In genomic region chr7:138000081-138000701, GRCh38 we compare ENCODE assay signal across 8 cellular contexts. TPM values are rescaled to one million over a fixed set of nuclear protein-coding genes. Genes with fewer than 3 reads are reported as not detected.
A peak's percentile ranks its signal among the peaks of the same experiment; 100 is the strongest.
DNase-seq lines count a peak whose midpoint lies in the region; ATAC-seq and TF ChIP-seq lines count a peak whose summit lies in the region.

No MANE protein-coding gene starts in this region.

- TF ChIP-seq POLR2A in lower leg skin (IDR thresholded peaks at IDR 0.05): no peak

- H3K36me3 ChIP-seq in Panc1 (ENCODE audit: control insufficient read depth, insufficient read depth, low read length) (no peaks in the 10 kb centered on the region; the same call in 1 of the 2 replicates), lower lobe of right lung (no peaks in the 10 kb centered on the region), tibial artery (no peaks in the 10 kb centered on the region)

- peaks cover 8% of the 10 kb centered on the region for H3K36me3 Mint-ChIP-seq in activated T-cell treated with anti-CD3 and anti-CD28 coated beads, Interleukin-2, amount 50 U/mL, for 4 hours (ENCODE audit: insufficient read depth)
- H3K36me3 Mint-ChIP-seq in dendritic cell treated with granulocyte-macrophage colony-stimulating factor and Interleukin-4, amounts not matched to agents 40 ng/mL and 50 ng/mL, for 4 days (ENCODE audit: low read depth): peaks cover 7% of the 10 kb centered on the region

- peaks cover 10% of the 10 kb centered on the region for H3K4me1 ChIP-seq in Panc1 (ENCODE audit: control insufficient read depth, insufficient read depth, low read length)
- H3K4me1 ChIP-seq in lower lobe of right lung: peaks cover 50% of the 10 kb centered on the region
- peaks cover 0 to 54% (median 38%) of the 10 kb centered on the region in 4 donors for H3K4me1 ChIP-seq in tibial artery

- peak overlapping the region; percentile 94 for H3K4me3 Mint-ChIP-seq in activated T-cell treated with anti-CD3 and anti-CD28 coated beads, Interleukin-2, amount 50 U/mL, for 4 hours
- peak overlapping the region; percentile 87 for H3K4me3 Mint-ChIP-seq in dendritic cell treated with granulocyte-macrophage colony-stimulating factor and Interleukin-4, amounts not matched to agents 40 ng/mL and 50 ng/mL, for 4 days

- no peak for ATAC-seq in activated T-cell treated with anti-CD3 and anti-CD28 coated beads, Interleukin-2, amount 50 U/mL, for 4 hours
- ATAC-seq in Panc1 (no peak), lower lobe of right lung (peak; percentile 0 to 3), HG03442 (IDR thresholded peaks at IDR 0.05; ENCODE audit: unreplicated experiment) (no peak)

- H3K9me3 Mint-ChIP-seq in activated T-cell treated with anti-CD3 and anti-CD28 coated beads, Interleukin-2, amount 50 U/mL, for 4 hours: no peaks in the 10 kb centered on the region
- no peaks in the 10 kb centered on the region for H3K9me3 Mint-ChIP-seq in dendritic cell treated with granulocyte-macrophage colony-stimulating factor and Interleukin-4, amounts not matched to agents 40 ng/mL and 50 ng/mL, for 4 days

- no TSS peak for BruUV-seq in Panc1 (replicated peaks; lab: Mats Ljungman, UMichigan)

- WGBS in lower leg skin, 2 donors: 14 to 17% methylated on average over 7 of the region's 7 CpGs

- H3K9me3 ChIP-seq in Panc1 (ENCODE audit: control insufficient read depth, insufficient read depth, low read depth, low read length) (no peaks in the 10 kb centered on the region), lower lobe of right lung (no peaks in the 10 kb centered on the region), tibial artery (no peaks in the 10 kb centered on the region)

- in situ Hi-C loops in Panc1 (cut with HindIII; ENCODE audit: low pct_unique_long_range_greater_than_20kb, low sequenced_read_pairs): no loop called here

- H3K27ac ChIP-seq in Panc1 (ENCODE audit: low read length) (peak overlapping the region; percentile 31; the same call in 1 of the 2 replicates), lower lobe of right lung (peak overlapping the region; percentile 72), tibial artery (peak overlapping the region; percentile 87 to 96)

- no peaks in the 10 kb centered on the region for H3K27me3 Mint-ChIP-seq in activated T-cell treated with anti-CD3 and anti-CD28 coated beads, Interleukin-2, amount 50 U/mL, for 4 hours (ENCODE audit: low read depth)
- H3K27me3 Mint-ChIP-seq in dendritic cell treated with granulocyte-macrophage colony-stimulating factor and Interleukin-4, amounts not matched to agents 40 ng/mL and 50 ng/mL, for 4 days: no peaks in the 10 kb centered on the region

- H3K4me1 Mint-ChIP-seq in activated T-cell treated with anti-CD3 and anti-CD28 coated beads, Interleukin-2, amount 50 U/mL, for 4 hours (ENCODE audit: low read depth): peaks cover 41% of the 10 kb centered on the region
- H3K4me1 Mint-ChIP-seq in dendritic cell treated with granulocyte-macrophage colony-stimulating factor and Interleukin-4, amounts not matched to agents 40 ng/mL and 50 ng/mL, for 4 days (ENCODE audit: low read depth): peaks cover 59% of the 10 kb centered on the region

- peak overlapping the region; percentile 93 for H3K27ac Mint-ChIP-seq in dendritic cell treated with granulocyte-macrophage colony-stimulating factor and Interleukin-4, amounts not matched to agents 40 ng/mL and 50 ng/mL, for 4 days

- DNase-seq in activated T-cell treated with anti-CD3 and anti-CD28 coated beads, Interleukin-2, amount 50 U/mL, for 4 hours: no peak
- DNase-seq in activated T-cell treated with anti-CD3 and anti-CD28 coated beads for 4 hours (no peak), Panc1 (ENCODE audit: low read depth, low spot score) (no peak), lower lobe of right lung (no peak), tibial artery (peak; percentile 51 to 88), lower leg skin (ENCODE audit: low spot score in 2 of 2) (no peak)

- TF ChIP-seq CTCF in Panc1 (IDR thresholded peaks at IDR 0.05) (no peak), lower lobe of right lung (IDR thresholded peaks at IDR 0.05) (no peak), tibial artery (IDR thresholded peaks at IDR 0.05) (no peak), lower leg skin (IDR thresholded peaks at IDR 0.05) (no peak)

- intact Hi-C loops in Panc1 (cut with micrococcal nuclease; ENCODE audit: unreplicated experiment): loop anchor here (5.0 kb wide), 1 partner anchor 737 kb away; no protein-coding TSS in a partner anchor
- intact Hi-C loops in dendritic cell treated with granulocyte-macrophage colony-stimulating factor and Interleukin-4, amounts not matched to agents 40 ng/mL and 50 ng/mL, for 4 days (cut with micrococcal nuclease): loop anchor here (2.0 to 5.0 kb wide), 2 partner anchors 39 to 462 kb away; partner anchors contain the start of gene TRIM24
- intact Hi-C loops in lower lobe of right lung (cut with DNase I): no loop called here
- intact Hi-C loops in tibial artery (cut with DNase I; ENCODE audit: low total_unique reads): no loop called here
- intact Hi-C loops in lower leg skin (cut with DNase I; ENCODE audit: low total_unique reads): no loop called here

- POLR2A ChIA-PET in Panc1 (lab: Charles Lee): interaction anchor here (0.6 kb wide), 1 partner anchor 13 kb away, joined by 4 read pairs; no protein-coding TSS in a partner anchor

- H3K27me3 ChIP-seq in Panc1 (ENCODE audit: control insufficient read depth, insufficient read depth, low read length): no peaks in the 10 kb centered on the region
- no peaks in the 10 kb centered on the region for H3K27me3 ChIP-seq in lower lobe of right lung (ENCODE audit: low read depth)
- H3K27me3 ChIP-seq in tibial artery: no peaks in the 10 kb centered on the region

- CTCF ChIA-PET in Panc1 (lab: Charles Lee): interaction anchor here (0.7 kb wide), 1 partner anchor 963 kb away, joined by 4 read pairs; no protein-coding TSS in a partner anchor

- H3K4me3 ChIP-seq in Panc1 (ENCODE audit: low read depth in 2 of 2, low read length in 2 of 2) (peak overlapping the region; percentile 83 to 93), lower lobe of right lung (peak overlapping the region; percentile 91), tibial artery (peak overlapping the region; percentile 94 to 97), lower leg skin (ENCODE audit: low read depth, poor library complexity, severe bottlenecking) (no peak overlapping the region)

RNA-seq across cellular contexts. Expression of gene CREB3L2, which starts 1.7 kb away (rescaled TPM):
- 10 to 100 TPM; 28.1 to 34.6 (median 29.8) TPM for total RNA-seq in activated T-cell treated with anti-CD3 and anti-CD28 coated beads, Interleukin-2, amount 50 U/mL, for 4 hours
- 22.7 TPM for total RNA-seq in Panc1 (2021; ENCODE audit: unreplicated experiment)
- 7.2 TPM for polyA plus RNA-seq in Panc1 (2012; ENCODE audit: insufficient read length)
- 48.9 TPM for total RNA-seq in lower lobe of right lung
- total RNA-seq in lower leg skin: 10 to 100 TPM in 3 of 4 donors, 1 to 10 TPM in 1; 7.9 to 19.1 (median 11.7) TPM

Comparison
In these comparisons a context has a peak if more than half of its experiments do, and no peak if none do; other contexts are left out.
1. ATAC-seq: peak in lower lobe of right lung (2 of 2); none in activated T-cell treated with anti-CD3 and anti-CD28 coated beads, Interleukin-2, amount 50 U/mL, for 4 hours (0 of 2), Panc1 (single experiment) and HG03442 (single experiment).
2. DNase-seq: peak in tibial artery (2 of 2); none in activated T-cell treated with anti-CD3 and anti-CD28 coated beads, Interleukin-2, amount 50 U/mL, for 4 hours (single experiment), activated T-cell treated with anti-CD3 and anti-CD28 coated beads for 4 hours (single experiment), Panc1 (single experiment), lower lobe of right lung (single experiment) and lower leg skin (0 of 2).
3. H3K27ac ChIP-seq: peak in every context shown above with its lines; median percentile 92 in tibial artery; 72 in lower lobe of right lung; 31 in Panc1.
4. intact Hi-C loops: an anchor here in Panc1 (5.0 kb wide) and dendritic cell treated with granulocyte-macrophage colony-stimulating factor and Interleukin-4, amounts not matched to agents 40 ng/mL and 50 ng/mL, for 4 days (2.0 to 5.0 kb wide); none called in lower lobe of right lung, tibial artery and lower leg skin.